In the genomic region with DNA sequence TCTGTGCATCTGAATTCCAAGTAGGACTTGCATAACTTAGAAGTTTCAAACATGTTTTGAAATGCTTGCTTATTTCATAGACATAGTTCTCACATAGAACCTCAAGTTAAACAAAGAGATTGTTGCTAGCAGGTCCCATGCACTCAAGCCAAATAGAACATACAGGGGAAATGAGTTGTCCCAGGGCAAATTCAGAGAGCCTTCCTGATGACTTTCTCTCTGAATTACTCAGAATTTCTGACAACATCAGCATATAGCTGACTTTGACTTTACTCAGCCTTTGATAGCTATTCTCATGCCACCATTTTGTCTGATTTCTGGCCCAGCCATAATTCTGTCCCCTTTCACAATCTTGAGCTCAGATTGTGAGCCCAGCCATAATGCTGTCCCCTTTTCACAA, we compare ENCODE assay signal across 2 cellular contexts.
TF ChIP-seq lines count a peak whose summit lies in the region.

No MANE protein-coding gene starts in this region.

TF ChIP-seq in IMR-90, 13 proteins besides CTCF, POLR2A, EP300 and RAD21 (continued from another document):
- TF ChIP-seq ELK1 (IDR thresholded peaks at IDR 0.05; ENCODE audit: borderline replicate concordance, low read depth, low read length) (no peak), MAFK (IDR thresholded peaks at IDR 0.05; ENCODE audit: low read depth, low read length) (no peak), RCOR1 (IDR thresholded peaks at IDR 0.05; ENCODE audit: insufficient replicate concordance, low read length) (no peak), CEBPB (IDR thresholded peaks at IDR 0.05; ENCODE audit: low read depth, low read length) (no peak), RFX5 (IDR thresholded peaks at IDR 0.05; ENCODE audit: low read depth, low read length) (no peak), CHD1 (IDR thresholded peaks at IDR 0.05; ENCODE audit: low read depth, low read length) (no peak), MXI1 (IDR thresholded peaks at IDR 0.05; ENCODE audit: borderline replicate concordance, low read depth, low read length) (no peak), SMC3 (IDR thresholded peaks at IDR 0.05; ENCODE audit: low read depth, low read length) (no peak), MAZ (IDR thresholded peaks at IDR 0.05; ENCODE audit: borderline replicate concordance, low read depth, low read length) (no peak)

TF ChIP-seq in WTC11, 78 proteins besides CTCF, POLR2A, EP300 and RAD21 (continued from another document):
- TF ChIP-seq, protein P1, sequence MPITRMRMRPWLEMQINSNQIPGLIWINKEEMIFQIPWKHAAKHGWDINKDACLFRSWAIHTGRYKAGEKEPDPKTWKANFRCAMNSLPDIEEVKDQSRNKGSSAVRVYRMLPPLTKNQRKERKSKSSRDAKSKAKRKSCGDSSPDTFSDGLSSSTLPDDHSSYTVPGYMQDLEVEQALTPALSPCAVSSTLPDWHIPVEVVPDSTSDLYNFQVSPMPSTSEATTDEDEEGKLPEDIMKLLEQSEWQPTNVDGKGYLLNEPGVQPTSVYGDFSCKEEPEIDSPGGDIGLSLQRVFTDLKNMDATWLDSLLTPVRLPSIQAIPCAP (CRISPR knock-in tag; IDR thresholded peaks at IDR 0.05), result no peak
- TF ChIP-seq CBFB (CRISPR knock-in tag; IDR thresholded peaks at IDR 0.05; ENCODE audit: low read depth), result no peak
- TF ChIP-seq, protein P2, sequence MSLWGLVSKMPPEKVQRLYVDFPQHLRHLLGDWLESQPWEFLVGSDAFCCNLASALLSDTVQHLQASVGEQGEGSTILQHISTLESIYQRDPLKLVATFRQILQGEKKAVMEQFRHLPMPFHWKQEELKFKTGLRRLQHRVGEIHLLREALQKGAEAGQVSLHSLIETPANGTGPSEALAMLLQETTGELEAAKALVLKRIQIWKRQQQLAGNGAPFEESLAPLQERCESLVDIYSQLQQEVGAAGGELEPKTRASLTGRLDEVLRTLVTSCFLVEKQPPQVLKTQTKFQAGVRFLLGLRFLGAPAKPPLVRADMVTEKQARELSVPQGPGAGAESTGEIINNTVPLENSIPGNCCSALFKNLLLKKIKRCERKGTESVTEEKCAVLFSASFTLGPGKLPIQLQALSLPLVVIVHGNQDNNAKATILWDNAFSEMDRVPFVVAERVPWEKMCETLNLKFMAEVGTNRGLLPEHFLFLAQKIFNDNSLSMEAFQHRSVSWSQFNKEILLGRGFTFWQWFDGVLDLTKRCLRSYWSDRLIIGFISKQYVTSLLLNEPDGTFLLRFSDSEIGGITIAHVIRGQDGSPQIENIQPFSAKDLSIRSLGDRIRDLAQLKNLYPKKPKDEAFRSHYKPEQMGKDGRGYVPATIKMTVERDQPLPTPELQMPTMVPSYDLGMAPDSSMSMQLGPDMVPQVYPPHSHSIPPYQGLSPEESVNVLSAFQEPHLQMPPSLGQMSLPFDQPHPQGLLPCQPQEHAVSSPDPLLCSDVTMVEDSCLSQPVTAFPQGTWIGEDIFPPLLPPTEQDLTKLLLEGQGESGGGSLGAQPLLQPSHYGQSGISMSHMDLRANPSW (CRISPR knock-in tag; conservative IDR thresholded peaks at IDR 0.05; ENCODE audit: low read depth), result no peak
- TF ChIP-seq ZNF121 (CRISPR knock-in tag; IDR thresholded peaks at IDR 0.05), result no peak
